1 cellular context compared by ENCODE assay signal in genomic region chr6:79234150-79235022, GRCh38.
TF ChIP-seq lines count a peak whose summit lies in the region.

TSS of gene HMGN3 (minus strand) at chr6:79234682.

TF ChIP-seq in HepG2, 621 proteins besides CTCF, POLR2A, EP300 and RAD21 (continued from another document and continues in another):
- TF ChIP-seq ZBTB44 (CRISPR knock-in tag; IDR thresholded peaks at IDR 0.05) (no peak), ZNF264 (CRISPR knock-in tag; IDR thresholded peaks at IDR 0.05) (no peak), CREB1 (IDR thresholded peaks at IDR 0.05) (no peak), CREB1 (CRISPR knock-in tag; IDR thresholded peaks at IDR 0.05) (peak; percentile 77), ZEB1 (IDR thresholded peaks at IDR 0.05; ENCODE audit: insufficient replicate concordance, low read depth) (no peak), BCL6 (CRISPR knock-in tag; IDR thresholded peaks at IDR 0.05) (peak; percentile 40; the same call in 1 of the 2 replicates), RNF2 (conservative IDR thresholded peaks at IDR 0.05; ENCODE audit: low read depth) (peak; percentile 83), ZC3H4 (CRISPR knock-in tag; IDR thresholded peaks at IDR 0.05; ENCODE audit: borderline replicate concordance) (no peak), ZNF484 (CRISPR knock-in tag; IDR thresholded peaks at IDR 0.05; ENCODE audit: borderline replicate concordance, low read depth) (no peak), JUND (CRISPR knock-in tag; IDR thresholded peaks at IDR 0.05) (no peak), HNF1A (IDR thresholded peaks at IDR 0.05; ENCODE audit: low read depth) (no peak), HNF1A (CRISPR knock-in tag; IDR thresholded peaks at IDR 0.05; ENCODE audit: borderline replicate concordance) (no peak; the same call in 1 of the 2 replicates), PRDM15 (CRISPR knock-in tag; IDR thresholded peaks at IDR 0.05) (peak; percentile 75; the same call in 1 of the 2 replicates), ZBTB42 (CRISPR knock-in tag; IDR thresholded peaks at IDR 0.05) (0 out of 2 replicates have a peak, but pooled peaks have one; percentile 79), TFDP1 (CRISPR knock-in tag; IDR thresholded peaks at IDR 0.05; ENCODE audit: borderline replicate concordance) (peak; percentile 94), ZNF816 (CRISPR knock-in tag; IDR thresholded peaks at IDR 0.05; ENCODE audit: borderline replicate concordance) (peak; percentile 87), ZNF280B (CRISPR knock-in tag; IDR thresholded peaks at IDR 0.05; ENCODE audit: borderline replicate concordance) (peak; percentile 75; the same call in 1 of the 2 replicates), THAP8 (CRISPR knock-in tag; IDR thresholded peaks at IDR 0.05; ENCODE audit: borderline replicate concordance) (peak; percentile 75; the same call in 1 of the 2 replicates), STAT5B (CRISPR knock-in tag; IDR thresholded peaks at IDR 0.05) (no peak), ZNF562 (CRISPR knock-in tag; IDR thresholded peaks at IDR 0.05; ENCODE audit: borderline replicate concordance) (0 out of 2 replicates have a peak, but pooled peaks have one; percentile 71), ZHX2 (IDR thresholded peaks at IDR 0.05; ENCODE audit: low read depth) (no peak; the same call in 1 of the 2 replicates), ZHX2 (CRISPR knock-in tag; IDR thresholded peaks at IDR 0.05; ENCODE audit: borderline replicate concordance) (peak; percentile 81), STAG1 (CRISPR knock-in tag; IDR thresholded peaks at IDR 0.05) (peak; percentile 21; the same call in 1 of the 2 replicates), ZSCAN5A (CRISPR knock-in tag; IDR thresholded peaks at IDR 0.05; ENCODE audit: borderline replicate concordance) (peak; percentile 60; the same call in 1 of the 2 replicates), MXD4 (CRISPR knock-in tag; IDR thresholded peaks at IDR 0.05) (peak; percentile 27; the same call in 1 of the 2 replicates), ZMYM2 (CRISPR knock-in tag; IDR thresholded peaks at IDR 0.05) (0 out of 2 replicates have a peak, but pooled peaks have one; percentile 26), HOXD1 (CRISPR knock-in tag; IDR thresholded peaks at IDR 0.05) (peak; percentile 86), ZFP1 (CRISPR knock-in tag; IDR thresholded peaks at IDR 0.05) (no peak), TERF1 (CRISPR knock-in tag; IDR thresholded peaks at IDR 0.05) (no peak), LBX2 (CRISPR knock-in tag; IDR thresholded peaks at IDR 0.05; ENCODE audit: borderline replicate concordance) (peak; percentile 44; the same call in 1 of the 2 replicates), ZNF766 (CRISPR knock-in tag; IDR thresholded peaks at IDR 0.05; ENCODE audit: borderline replicate concordance) (peak; percentile 90), RXRB (CRISPR knock-in tag; IDR thresholded peaks at IDR 0.05; ENCODE audit: borderline replicate concordance) (peak; percentile 48; the same call in 1 of the 2 replicates), ZNF709 (CRISPR knock-in tag; IDR thresholded peaks at IDR 0.05) (0 out of 2 replicates have a peak, but pooled peaks have one; percentile 63), ZNF780A (CRISPR knock-in tag; IDR thresholded peaks at IDR 0.05) (no peak), NKX3-1 (CRISPR knock-in tag; IDR thresholded peaks at IDR 0.05) (peak; percentile 96)
